Comparison of ENCODE assay signal across 11 cellular contexts in genomic region chr20:50817776-50818172, GRCh38. TPM values are rescaled to one million over a fixed set of nuclear protein-coding genes. Genes with fewer than 3 reads are reported as not detected.
A peak's percentile ranks its signal among the peaks of the same experiment; 100 is the strongest.
DNase-seq lines count a peak whose midpoint lies in the region; ATAC-seq and TF ChIP-seq lines count a peak whose summit lies in the region.
"Had no signal": no experiment of that assay in that cellular context is flagged by ENCODE, and none has a peak within 500 bp of the region (broad histone marks: within the 10 kb centered on the region; RNA-seq: fewer than 3 reads in every experiment).

No MANE protein-coding gene starts in this region.

- H2AFZ ChIP-seq in DND-41 (ENCODE audit: low read depth, low read length): peak overlapping the region; percentile 61

- no peaks in the 10 kb centered on the region for H3K4me1 ChIP-seq in DND-41 (ENCODE audit: insufficient read depth, low read length)
- H3K4me1 ChIP-seq in Panc1 (ENCODE audit: control insufficient read depth, insufficient read depth, low read length): no peaks in the 10 kb centered on the region

- H3K4me2 ChIP-seq in DND-41 (ENCODE audit: insufficient read depth, low read length): no peak overlapping the region

- DNase-seq in DND-41 (no peak), Panc1 (ENCODE audit: low read depth, low spot score) (no peak), osteocyte (ENCODE audit: extremely low spot score, unreplicated experiment) (no peak), Ammon's horn (ENCODE audit: low spot score) (no peak)
- no peak for DNase-seq in stimulated activated CD4-positive, alpha-beta T cell treated with anti-CD3 and anti-CD28 coated beads, Interleukin-4, amount 100 ng/mL, for 24 hours
- DNase-seq: DMS79 treated with DMSO at 0.1 percent for 48 hours, NCI-H1417 treated with DMSO at 0.1 percent for 48 hours had no signal

- POLR2A ChIA-PET in Panc1 (lab: Charles Lee): no interaction called here

- H3K27ac ChIP-seq in DND-41 (ENCODE audit: low read length) (no peak overlapping the region), Panc1 (ENCODE audit: low read length) (peak overlapping the region; percentile 64), cingulate gyrus (ENCODE audit: low read depth, low read length) (peak overlapping the region; percentile 49)

- H3K36me3 ChIP-seq in DND-41 (ENCODE audit: insufficient read depth, low read length) (no peaks in the 10 kb centered on the region), Panc1 (ENCODE audit: control insufficient read depth, insufficient read depth, low read length) (no peaks in the 10 kb centered on the region)

- TF ChIP-seq CTCF in DND-41 (IDR thresholded peaks at IDR 0.05; ENCODE audit: borderline replicate concordance, extremely low read depth, low read length, poor library complexity, severe bottlenecking) (no peak), Panc1 (IDR thresholded peaks at IDR 0.05) (no peak), osteocyte (IDR thresholded peaks at IDR 0.05) (no peak)

- peaks cover 3% of the 10 kb centered on the region for H3K36me3 Mint-ChIP-seq in osteocyte (ENCODE audit: unreplicated experiment)

- intact Hi-C loops in Panc1 (cut with micrococcal nuclease; ENCODE audit: unreplicated experiment): no loop called here

- no peak for ATAC-seq in DND-41 (ENCODE audit: insufficient read depth, low read depth)
- no peak for ATAC-seq in Panc1
- ATAC-seq in HG03095 (IDR thresholded peaks at IDR 0.05; ENCODE audit: unreplicated experiment): no peak
- no peak for ATAC-seq in HG02610 (IDR thresholded peaks at IDR 0.05; ENCODE audit: unreplicated experiment)

- H3K79me2 ChIP-seq in DND-41 (ENCODE audit: insufficient read depth, low read length): no peaks in the 10 kb centered on the region

- no peaks in the 10 kb centered on the region; the same call in 1 of the 2 replicates for H4K20me1 ChIP-seq in DND-41 (ENCODE audit: insufficient read depth, low read length)

- H3K9me3 Mint-ChIP-seq in osteocyte (ENCODE audit: unreplicated experiment): no peaks in the 10 kb centered on the region

- no peaks in the 10 kb centered on the region for H3K27me3 Mint-ChIP-seq in osteocyte (ENCODE audit: unreplicated experiment)

- BruUV-seq in Panc1 (replicated peaks; lab: Mats Ljungman, UMichigan): no TSS peak

- in situ Hi-C loops in Panc1 (cut with HindIII; ENCODE audit: low pct_unique_long_range_greater_than_20kb, low sequenced_read_pairs): no loop called here

- no peaks in the 10 kb centered on the region for H3K27me3 ChIP-seq in DND-41 (ENCODE audit: insufficient read depth, low read length, poor library complexity)
- H3K27me3 ChIP-seq in Panc1 (ENCODE audit: control insufficient read depth, insufficient read depth, low read length): no peaks in the 10 kb centered on the region

- CTCF ChIA-PET in Panc1 (lab: Charles Lee): interaction anchor here (1.1 kb wide), 1 partner anchor 170 kb away, joined by 3 read pairs; no protein-coding TSS in a partner anchor

- H3K9ac ChIP-seq in DND-41 (ENCODE audit: low read depth, low read length): no peak overlapping the region

- H3K9me3 ChIP-seq in DND-41 (ENCODE audit: insufficient read depth, low read length, severe bottlenecking) (no peaks in the 10 kb centered on the region), Panc1 (ENCODE audit: control insufficient read depth, insufficient read depth, low read depth, low read length) (no peaks in the 10 kb centered on the region)
- H3K9me3 ChIP-seq: mucosa of descending colon had no signal

- H3K4me1 Mint-ChIP-seq in osteocyte (ENCODE audit: unreplicated experiment): peaks cover 22% of the 10 kb centered on the region

- peak overlapping the region; percentile 95 for H3K27ac Mint-ChIP-seq in osteocyte (ENCODE audit: unreplicated experiment)

- H3K4me3 Mint-ChIP-seq in osteocyte (ENCODE audit: unreplicated experiment): no peak overlapping the region

- H3K4me3 ChIP-seq in DND-41 (ENCODE audit: low read depth in 1 of 2, low read length in 2 of 2): no peak overlapping the region
- no peak overlapping the region for H3K4me3 ChIP-seq in Panc1 (ENCODE audit: low read depth in 2 of 2, low read length in 2 of 2)
- H3K4me3 ChIP-seq: mucosa of descending colon had no signal

RNA-seq across cellular contexts. Expression of gene BCAS4, which starts 22.9 kb away (rescaled TPM):
- total RNA-seq in Panc1 (2021; ENCODE audit: unreplicated experiment) (34.8 TPM), osteocyte (3.5 and 4.2 TPM in 2 replicates)
- polyA plus RNA-seq in Panc1 (2012; ENCODE audit: insufficient read length): 76.6 TPM
